1 cellular context compared by ENCODE assay signal in genomic region chr2:108458082-108458481, GRCh38.
A peak's percentile ranks its signal among the peaks of the same experiment; 100 is the strongest.
TF ChIP-seq lines count a peak whose summit lies in the region.

No MANE protein-coding gene starts in this region.

TF ChIP-seq in K562, 482 proteins besides CTCF, POLR2A, EP300 and RAD21:
- TF ChIP-seq NR4A1 (CRISPR knock-in tag; IDR thresholded peaks at IDR 0.05) (no peak), NR4A1 (tag; IDR thresholded peaks at IDR 0.05) (no peak), ATF4 (CRISPR knock-in tag; IDR thresholded peaks at IDR 0.05) (no peak), TRIM24 (IDR thresholded peaks at IDR 0.05) (peak; percentile 35 to 45; a peak in 2 of 4 replicates), TFAM (CRISPR knock-in tag; conservative IDR thresholded peaks at IDR 0.05) (no peak), ZNF324 (CRISPR knock-in tag; IDR thresholded peaks at IDR 0.05) (peak; percentile 95), PRMT5 (CRISPR knock-in tag; IDR thresholded peaks at IDR 0.05) (no peak), ZNF316 (IDR thresholded peaks at IDR 0.05) (0 out of 2 replicates have a peak, but pooled peaks have one; percentile 6), CBX3 (IDR thresholded peaks at IDR 0.05; ENCODE audit: borderline replicate concordance in 1 of 2, low read length in 2 of 2) (peak in 1 of 2 experiments; percentile 58; a peak in 1 of 3 replicates), TRIM28 (IDR thresholded peaks at IDR 0.05) (peak; percentile 66)
- TF ChIP-seq, protein P1, sequence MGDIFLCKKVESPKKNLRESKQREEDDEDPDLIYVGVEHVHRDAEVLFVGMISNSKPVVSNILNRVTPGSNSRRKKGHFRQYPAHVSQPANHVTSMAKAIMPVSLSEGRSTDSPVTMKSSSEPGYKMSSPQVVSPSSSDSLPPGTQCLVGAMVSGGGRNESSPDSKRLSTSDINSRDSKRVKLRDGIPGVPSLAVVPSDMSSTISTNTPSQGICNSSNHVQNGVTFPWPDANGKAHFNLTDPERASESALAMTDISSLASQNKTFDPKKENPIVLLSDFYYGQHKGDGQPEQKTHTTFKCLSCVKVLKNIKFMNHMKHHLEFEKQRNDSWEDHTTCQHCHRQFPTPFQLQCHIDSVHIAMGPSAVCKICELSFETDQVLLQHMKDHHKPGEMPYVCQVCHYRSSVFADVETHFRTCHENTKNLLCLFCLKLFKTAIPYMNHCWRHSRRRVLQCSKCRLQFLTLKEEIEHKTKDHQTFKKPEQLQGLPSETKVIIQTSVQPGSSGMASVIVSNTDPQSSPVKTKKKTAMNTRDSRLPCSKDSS (IDR thresholded peaks at IDR 0.05; ENCODE audit: low read depth, partially characterized antibody) = peak; percentile 78
